ENCODE assay signal across 8 cellular contexts in genomic region chr11:14358729-14359439, GRCh38. TPM values are rescaled to one million over a fixed set of nuclear protein-coding genes. Genes with fewer than 3 reads are reported as not detected.
DNase-seq lines count a peak whose midpoint lies in the region; TF ChIP-seq lines count a peak whose summit lies in the region.

Gene RRAS2, minus strand, starts transcription at chr11:14359183. Its CDS starts 313 bp downstream, at chr11:14358870.

- peak within 1 kb of the TSS; percentile 91 to 99 (median 94) for H3K27ac Mint-ChIP-seq in immature natural killer cell

- H3K4me3 ChIP-seq in GM12875 (ENCODE audit: low read depth, low read length) (peak within 1 kb of the TSS; percentile 99), HAP-1 (peak within 1 kb of the TSS; percentile 74)

- in situ Hi-C loops in HAP-1 (cut with MboI; ENCODE audit: low sequenced_read_pairs) (no loop called here), T47D (cut with HindIII; ENCODE audit: low pct_unique_long_range_greater_than_20kb, low sequenced_read_pairs) (no loop called here)

- H3K4me1 Mint-ChIP-seq in immature natural killer cell = peaks cover 44 to 52% of the 10 kb centered on the region in 2 donors

- no peaks in the 10 kb centered on the region for H3K9me3 ChIP-seq in HAP-1

- DNase-seq in HAP-1 (ENCODE audit: low spot score in 2 of 2) (peak; percentile 71 to 85), NCI-H1092 (lab: John Stamatoyannopoulos, UW) (peak; percentile 53), T47D (ENCODE audit: low read depth in 1 of 2, low spot score in 1 of 2) (peak; percentile 32 to 67), immature natural killer cell (peak; percentile 78 to 82 (median 82)), AML-193 (lab: John Stamatoyannopoulos, UW) (no peak)
- peak; percentile 55 to 72 for DNase-seq in stimulated activated CD4-positive, alpha-beta T cell treated with anti-CD3 and anti-CD28 coated beads, Interleukin-12 subunit alpha, Interleukin-12 subunit beta, amount 100 ng/mL, for 24 hours (ENCODE audit: low read depth in 2 of 2)

- peak within 1 kb of the TSS; percentile 85 for H3K27ac ChIP-seq in VCaP

- no peaks in the 10 kb centered on the region for H3K27me3 ChIP-seq in HAP-1 (ENCODE audit: low read depth)

- peaks cover 2% of the 10 kb centered on the region in 3 donors for H3K27me3 Mint-ChIP-seq in immature natural killer cell (ENCODE audit: low read depth in 3 of 3)

- H3K36me3 ChIP-seq in HAP-1 (replicated peaks) = peaks cover 4% of the 10 kb centered on the region; the same call in 1 of the 2 replicates

- TF ChIP-seq CTCF in GM12875 (IDR thresholded peaks at IDR 0.05; ENCODE audit: borderline replicate concordance, insufficient read depth, low read depth, low read length) (no peak), VCaP (conservative IDR thresholded peaks at IDR 0.05) (no peak; the same call in 1 of the 2 replicates)

- H3K36me3 Mint-ChIP-seq in immature natural killer cell = peaks cover 0 to 4% (median 3%) of the 10 kb centered on the region in 3 donors

- peak within 1 kb of the TSS; percentile 98 to 100 (median 99) for H3K4me3 Mint-ChIP-seq in immature natural killer cell

- H3K4me1 ChIP-seq in HAP-1 = peaks cover 11% of the 10 kb centered on the region

- H3K9me3 Mint-ChIP-seq in immature natural killer cell = no peaks in the 10 kb centered on the region

RNA-seq across cellular contexts. Expression of gene RRAS2, which starts in this region (rescaled TPM):
- 10 to 100 TPM; 66.4 to 96.4 (median 85.9) TPM for polyA plus RNA-seq in immature natural killer cell

Comparison
In these comparisons a context has a peak if more than half of its experiments do, and no peak if none do; other contexts are left out.
1. DNase-seq: peak in HAP-1 (2 of 2), NCI-H1092 (single experiment), T47D (2 of 2), immature natural killer cell (3 of 3) and stimulated activated CD4-positive, alpha-beta T cell treated with anti-CD3 and anti-CD28 coated beads, Interleukin-12 subunit alpha, Interleukin-12 subunit beta, amount 100 ng/mL, for 24 hours (2 of 2); none in AML-193 (0 of 2).